Comparison of ENCODE assay signal across 1 cellular context in genomic region chr14:49971156-49972141, GRCh38.
TF ChIP-seq lines count a peak whose summit lies in the region.

No MANE protein-coding gene starts in this region.

TF ChIP-seq in GM23338, 12 proteins besides CTCF, POLR2A, EP300 and RAD21 (continued from another document):
- no peak for TF ChIP-seq ZNF462 (CRISPR knock-in tag; IDR thresholded peaks at IDR 0.05)
- no peak for TF ChIP-seq POLR2AphosphoS5 (IDR thresholded peaks at IDR 0.05; ENCODE audit: low read depth)
- TF ChIP-seq JUNB (IDR thresholded peaks at IDR 0.05; ENCODE audit: unreplicated experiment): no peak
- no peak for TF ChIP-seq CREB1 (CRISPR knock-in tag; IDR thresholded peaks at IDR 0.05; ENCODE audit: low read depth)
- no peak for TF ChIP-seq EZH2phosphoT487 (IDR thresholded peaks at IDR 0.05; ENCODE audit: unreplicated experiment)
- no peak for TF ChIP-seq ZNF331 (CRISPR knock-in tag; IDR thresholded peaks at IDR 0.05; ENCODE audit: low read depth)
- TF ChIP-seq EZH2 (IDR thresholded peaks at IDR 0.05; ENCODE audit: low read depth, unreplicated experiment): no peak
- TF ChIP-seq NANOG (IDR thresholded peaks at IDR 0.05; ENCODE audit: borderline replicate concordance): no peak
TF ChIP-seq in GM23338: peak in this region for 0.
